Comparison of ENCODE assay signal across 9 cellular contexts in genomic region chrX:106177106-106177981, GRCh38. TPM values are rescaled to one million over a fixed set of nuclear protein-coding genes. Genes with fewer than 3 reads are reported as not detected.
DNase-seq lines count a peak whose midpoint lies in the region; FAIRE-seq and TF ChIP-seq lines count a peak whose summit lies in the region.
"Had no signal": no experiment of that assay in that cellular context is flagged by ENCODE, and none has a peak within 500 bp of the region (broad histone marks: within the 10 kb centered on the region; RNA-seq: fewer than 3 reads in every experiment).

No MANE protein-coding gene starts in this region.

- peak overlapping the region; percentile 68 for H3K27ac Mint-ChIP-seq in chondrocyte (ENCODE audit: unreplicated experiment)

- peaks cover 10% of the 10 kb centered on the region for H3K9me3 Mint-ChIP-seq in chondrocyte (ENCODE audit: low read depth)

- H3K79me2 ChIP-seq in keratinocyte (ENCODE audit: control insufficient read depth, insufficient read depth, low read length) (no peaks in the 10 kb centered on the region), smooth muscle cell (ENCODE audit: low read depth) (no peaks in the 10 kb centered on the region), MM.1S (ENCODE audit: low read length) (no peaks in the 10 kb centered on the region)

- 50% methylated on average over 22 of the region's 22 CpGs for WGBS in smooth muscle cell (ENCODE audit: low lambda C conversion rate)

- H3K4me1 Mint-ChIP-seq in chondrocyte (ENCODE audit: low read depth), result no peaks in the 10 kb centered on the region

- in situ Hi-C loops in GM13976 (cut with MboI; ENCODE audit: low sequenced_read_pairs, unreplicated experiment), result no loop called here

- no peaks in the 10 kb centered on the region for H3K27me3 Mint-ChIP-seq in chondrocyte (ENCODE audit: low read depth)

- TF ChIP-seq CTCF in chondrocyte (IDR thresholded peaks at IDR 0.05), result no peak
- TF ChIP-seq CTCF in keratinocyte (optimal IDR thresholded peaks at IDR 0.05 in 1 of 3, IDR thresholded peaks at IDR 0.05 in 1 of 3, conservative IDR thresholded peaks at IDR 0.05 in 1 of 3; ENCODE audit: extremely low read depth in 1 of 3, insufficient read depth in 2 of 3, low read length in 3 of 3), result no peak
- no peak for TF ChIP-seq CTCF in smooth muscle cell (IDR thresholded peaks at IDR 0.05; ENCODE audit: borderline replicate concordance, insufficient read depth, poor library complexity, severe bottlenecking)
- no peak for TF ChIP-seq CTCF in MM.1S (IDR thresholded peaks at IDR 0.05; ENCODE audit: low read length)
- no peak for TF ChIP-seq CTCF in GM13976 (IDR thresholded peaks at IDR 0.05; ENCODE audit: borderline replicate concordance, control extremely low read depth, extremely low read depth, insufficient read depth, missing control alignments)

- no peaks in the 10 kb centered on the region for H3K4me1 ChIP-seq in keratinocyte (ENCODE audit: control insufficient read depth, extremely low read depth, insufficient read depth, low read length)
- no peaks in the 10 kb centered on the region for H3K4me1 ChIP-seq in smooth muscle cell (ENCODE audit: low read depth)
- no peaks in the 10 kb centered on the region for H3K4me1 ChIP-seq in MM.1S (ENCODE audit: low read length)

- DNase-seq in NCI-H510A treated with DMSO at 0.1 percent for 48 hours (lab: John Stamatoyannopoulos, UW) (peak; percentile 63), chondrocyte (ENCODE audit: low spot score) (no peak), keratinocyte (ENCODE audit: low read depth, low spot score) (no peak), smooth muscle cell (lab: John Stamatoyannopoulos, UW; ENCODE audit: unreplicated experiment) (no peak), MM.1S (no peak), GM13976 (ENCODE audit: low spot score) (no peak), inferior parietal cortex (ENCODE audit: extremely low spot score) (no peak)
- no peak for DNase-seq in stimulated activated CD4-positive, alpha-beta T cell treated with anti-CD3 and anti-CD28 coated beads, Interleukin-12 subunit alpha, Interleukin-12 subunit beta, amount 100 ng/mL, for 4 hours
- DNase-seq: MG63 had no signal

- H3K9ac ChIP-seq in keratinocyte (ENCODE audit: control insufficient read depth, extremely low read depth, insufficient read depth, low read length), result no peak overlapping the region
- H3K9ac ChIP-seq in smooth muscle cell (ENCODE audit: low read depth), result peak overlapping the region; percentile 32
- no peak overlapping the region for H3K9ac ChIP-seq in MM.1S (ENCODE audit: low read length)

- H3K36me3 ChIP-seq in keratinocyte (ENCODE audit: control insufficient read depth in 2 of 2, extremely low read depth in 1 of 2, insufficient read depth in 2 of 2, low read length in 2 of 2), result no peaks in the 10 kb centered on the region
- H3K36me3 ChIP-seq in smooth muscle cell (ENCODE audit: low read depth), result no peaks in the 10 kb centered on the region
- no peaks in the 10 kb centered on the region for H3K36me3 ChIP-seq in MM.1S (replicated peaks; ENCODE audit: insufficient read depth, low read length)
- H3K36me3 ChIP-seq: MG63 had no signal

- H4K20me1 ChIP-seq in keratinocyte (ENCODE audit: control insufficient read depth, extremely low read depth, insufficient read depth, low read length) (no peaks in the 10 kb centered on the region), smooth muscle cell (ENCODE audit: low read depth) (no peaks in the 10 kb centered on the region), MM.1S (ENCODE audit: insufficient read depth, low read length) (no peaks in the 10 kb centered on the region)

- no peaks in the 10 kb centered on the region for H3K9me1 ChIP-seq in keratinocyte (ENCODE audit: control insufficient read depth, extremely low read depth, insufficient read depth, low read length)

- no peak overlapping the region for H3K27ac ChIP-seq in keratinocyte (ENCODE audit: control insufficient read depth, insufficient read depth, low read length)
- H3K27ac ChIP-seq in smooth muscle cell (ENCODE audit: low read depth), result no peak overlapping the region
- H3K27ac ChIP-seq in MM.1S (ENCODE audit: low read length), result no peak overlapping the region

- H3K4me3 ChIP-seq in keratinocyte (ENCODE audit: control insufficient read depth in 2 of 3, extremely low read depth in 1 of 3, insufficient read depth in 2 of 3, low read depth in 1 of 3, low read length in 3 of 3) (no peak overlapping the region), smooth muscle cell (peak overlapping the region; percentile 52), MM.1S (ENCODE audit: low read length) (no peak overlapping the region)
- H3K4me3 ChIP-seq: MG63 had no signal

- H3F3A ChIP-seq in smooth muscle cell (ENCODE audit: low read depth) (no peaks in the 10 kb centered on the region), MM.1S (ENCODE audit: insufficient read depth, low read length) (no peaks in the 10 kb centered on the region)

- H3K27me3 ChIP-seq in keratinocyte (ENCODE audit: control insufficient read depth, extremely low read depth, insufficient read depth, low read length) (no peaks in the 10 kb centered on the region), smooth muscle cell (ENCODE audit: low read depth) (no peaks in the 10 kb centered on the region), MM.1S (replicated peaks; ENCODE audit: insufficient read depth, low read length) (no peaks in the 10 kb centered on the region)
- H3K27me3 ChIP-seq: MG63 had no signal

- H2AFZ ChIP-seq in keratinocyte (ENCODE audit: control insufficient read depth, low read length), result no peak overlapping the region
- peak overlapping the region; percentile 87 for H2AFZ ChIP-seq in smooth muscle cell (ENCODE audit: low read depth)
- H2AFZ ChIP-seq in MM.1S (ENCODE audit: low read length), result no peak overlapping the region

- peak overlapping the region; percentile 65 for H3K4me3 Mint-ChIP-seq in chondrocyte (ENCODE audit: unreplicated experiment)

- FAIRE-seq in keratinocyte (lab: Jason Lieb, UNC), result no peak

- no peaks in the 10 kb centered on the region for H3K36me3 Mint-ChIP-seq in chondrocyte (ENCODE audit: low read depth)

- H3K9me2 ChIP-seq in MM.1S (replicated peaks; ENCODE audit: insufficient read depth, low read length), result no peaks in the 10 kb centered on the region

- H3K9me3 ChIP-seq in keratinocyte (ENCODE audit: control insufficient read depth, low read depth, low read length), result no peaks in the 10 kb centered on the region
- H3K9me3 ChIP-seq in smooth muscle cell (replicated peaks; ENCODE audit: low read depth), result no peaks in the 10 kb centered on the region
- H3K9me3 ChIP-seq in MM.1S (replicated peaks; ENCODE audit: insufficient read depth, low read length), result no peaks in the 10 kb centered on the region
- H3K9me3 ChIP-seq: MG63 had no signal

- dilution Hi-C loops in keratinocyte (cut with MboI; ENCODE audit: extremely low pct_ligation_motif_present, low sequenced_read_pairs), result no loop called here

- H3K4me2 ChIP-seq in keratinocyte (ENCODE audit: control insufficient read depth, extremely low read depth, insufficient read depth, low read depth, low read length) (peak overlapping the region; percentile 37), smooth muscle cell (peak overlapping the region; percentile 82), MM.1S (ENCODE audit: low read depth, low read length) (no peak overlapping the region)

RNA-seq across cellular contexts. Expression of gene PWWP3B, which starts 9.2 kb away (rescaled TPM):
- total RNA-seq in chondrocyte (1.1 to 2.1 TPM (median 1.1 TPM) in 3 replicates), smooth muscle cell (4.4 and 7.3 TPM in 2 replicates)
- polyA plus RNA-seq in keratinocyte (0.11 to 0.28 TPM (median 0.16 TPM) in 3 replicates), smooth muscle cell (0.46 and 1.2 TPM in 2 replicates)
- 0.09 TPM for polyA plus RNA-seq in keratinocyte (2011; ENCODE audit: low read depth)
- 0.10 and 0.28 TPM in 2 replicates for polyA plus RNA-seq in keratinocyte (2011; cell fraction: cytosol; rRNA removed)
- polyA plus RNA-seq in keratinocyte (2011; cell fraction: nucleus; rRNA removed), result 0.31 and 0.39 TPM in 2 replicates
- polyA plus RNA-seq in keratinocyte (2012; ENCODE audit: low replicate concordance), result 0.14 TPM in 1 of 2 replicates, not detected in the other
- 0.42 to 0.49 TPM in 2 of 3 replicates, not detected in the other for polyA minus RNA-seq in keratinocyte
- not detected for polyA minus RNA-seq in keratinocyte (2011; cell fraction: cytosol; rRNA and poly(A)+ RNA removed)
- polyA minus RNA-seq in keratinocyte (2011; cell fraction: nucleus; rRNA and poly(A)+ RNA removed), result 0.16 and 0.42 TPM in 2 replicates
